15 cellular contexts compared by ENCODE assay signal in genomic region chr2:239463541-239464165, GRCh38.
DNase-seq lines count a peak whose midpoint lies in the region; ATAC-seq, FAIRE-seq and TF ChIP-seq lines count a peak whose summit lies in the region.
"Had no signal": no experiment of that assay in that cellular context is flagged by ENCODE, and none has a peak within 500 bp of the region (broad histone marks: within the 10 kb centered on the region; RNA-seq: fewer than 3 reads in every experiment).

No MANE protein-coding gene starts in this region.

- no peak for FAIRE-seq in kidney (lab: Jason Lieb, UNC)
- FAIRE-seq: endothelial cell of umbilical vein had no signal

- intact Hi-C loops in Panc1 (cut with micrococcal nuclease; ENCODE audit: unreplicated experiment), result no loop called here
- intact Hi-C loops in kidney (cut with DNase I), result no loop called here

- POLR2A ChIA-PET in Panc1 (lab: Charles Lee), result no interaction called here

- H3K27ac ChIP-seq in Panc1 (ENCODE audit: low read length) (no peak overlapping the region), kidney (ENCODE audit: low read depth in 2 of 2, low read length in 2 of 2) (no peak overlapping the region), temporal lobe (ENCODE audit: low read depth, low read length) (peak overlapping the region; percentile 31)
- H3K27ac ChIP-seq: suprapubic skin had no signal

- CTCF ChIA-PET in Panc1 (lab: Charles Lee), result no interaction called here

- peak; percentile 4 to 57 for DNase-seq in NOMO-1 (lab: John Stamatoyannopoulos, UW; ENCODE audit: unreplicated experiment in 2 of 2)
- DNase-seq in NOMO-1 treated with dmso at 0.1 percent for 144 hours (lab: John Stamatoyannopoulos, UW; ENCODE audit: unreplicated experiment), result no peak
- DNase-seq in Panc1 (ENCODE audit: low read depth, low spot score), result no peak
- DNase-seq in kidney, result peak; percentile 49
- DNase-seq in NCI-H510A (lab: John Stamatoyannopoulos, UW), result no peak
- DNase-seq in 8988T, result no peak
- DNase-seq: central memory CD4-positive, alpha-beta T cell; left colon; NCI-H446 treated with DMSO at 0.1 percent for 48 hours; RPMI8226 had no signal

- peak; percentile 35; the same call in 1 of the 2 replicates for ATAC-seq in Panc1
- no peak for ATAC-seq in SK-N-SH treated with all-trans-retinoic acid at 6 μM for 48 hours
- ATAC-seq: HCT116, left colon had no signal

- H3K9me3 ChIP-seq in Panc1 (ENCODE audit: control insufficient read depth, insufficient read depth, low read depth, low read length), result no peaks in the 10 kb centered on the region
- no peaks in the 10 kb centered on the region for H3K9me3 ChIP-seq in kidney (ENCODE audit: control insufficient read depth in 1 of 2, low read length in 2 of 2)
- H3K9me3 ChIP-seq: suprapubic skin had no signal

- no peaks in the 10 kb centered on the region; the same call in 1 of the 2 replicates for H3K27me3 ChIP-seq in Panc1 (ENCODE audit: control insufficient read depth, insufficient read depth, low read length)
- H3K27me3 ChIP-seq: suprapubic skin had no signal

- no peak overlapping the region for H3K9ac ChIP-seq in kidney (ENCODE audit: low read length in 2 of 2)

- H3K4me1 ChIP-seq in Panc1 (ENCODE audit: control insufficient read depth, insufficient read depth, low read length) (no peaks in the 10 kb centered on the region), kidney (ENCODE audit: control insufficient read depth in 1 of 2, insufficient read depth in 1 of 2, low read depth in 1 of 2, low read length in 2 of 2) (no peaks in the 10 kb centered on the region)

- BruUV-seq in Panc1 (replicated peaks; lab: Mats Ljungman, UMichigan), result no TSS peak

- H3K36me3 ChIP-seq in Panc1 (ENCODE audit: control insufficient read depth, insufficient read depth, low read length), result no peaks in the 10 kb centered on the region
- no peaks in the 10 kb centered on the region for H3K36me3 ChIP-seq in kidney (ENCODE audit: control insufficient read depth in 1 of 2, insufficient read depth in 2 of 2, low read length in 2 of 2)
- H3K36me3 ChIP-seq: suprapubic skin had no signal

- TF ChIP-seq CTCF in Panc1 (IDR thresholded peaks at IDR 0.05) (no peak), kidney (IDR thresholded peaks at IDR 0.05; ENCODE audit: borderline replicate concordance, extremely low read depth, insufficient read depth) (no peak)

- in situ Hi-C loops in Panc1 (cut with HindIII; ENCODE audit: low pct_unique_long_range_greater_than_20kb, low sequenced_read_pairs), result no loop called here

- H3K4me3 ChIP-seq in Panc1 (ENCODE audit: low read depth in 2 of 2, low read length in 2 of 2), result no peak overlapping the region
- no peak overlapping the region for H3K4me3 ChIP-seq in kidney (ENCODE audit: low read length in 2 of 2)
- H3K4me3 ChIP-seq: suprapubic skin had no signal

TF ChIP-seq in SK-N-SH treated with all-trans-retinoic acid at 6 μM for 48 hours, 23 proteins besides CTCF, POLR2A, EP300 and RAD21:
- TF ChIP-seq, protein P1, sequence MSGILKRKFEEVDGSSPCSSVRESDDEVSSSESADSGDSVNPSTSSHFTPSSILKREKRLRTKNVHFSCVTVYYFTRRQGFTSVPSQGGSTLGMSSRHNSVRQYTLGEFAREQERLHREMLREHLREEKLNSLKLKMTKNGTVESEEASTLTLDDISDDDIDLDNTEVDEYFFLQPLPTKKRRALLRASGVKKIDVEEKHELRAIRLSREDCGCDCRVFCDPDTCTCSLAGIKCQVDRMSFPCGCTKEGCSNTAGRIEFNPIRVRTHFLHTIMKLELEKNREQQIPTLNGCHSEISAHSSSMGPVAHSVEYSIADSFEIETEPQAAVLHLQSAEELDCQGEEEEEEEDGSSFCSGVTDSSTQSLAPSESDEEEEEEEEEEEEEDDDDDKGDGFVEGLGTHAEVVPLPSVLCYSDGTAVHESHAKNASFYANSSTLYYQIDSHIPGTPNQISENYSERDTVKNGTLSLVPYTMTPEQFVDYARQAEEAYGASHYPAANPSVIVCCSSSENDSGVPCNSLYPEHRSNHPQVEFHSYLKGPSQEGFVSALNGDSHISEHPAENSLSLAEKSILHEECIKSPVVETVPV (CRISPR knock-in tag; IDR thresholded peaks at IDR 0.05), result no peak
- TF ChIP-seq TCF4 (CRISPR knock-in tag; IDR thresholded peaks at IDR 0.05; ENCODE audit: borderline replicate concordance), result no peak
- TF ChIP-seq RARB (CRISPR knock-in tag; IDR thresholded peaks at IDR 0.05), result no peak
- no peak for TF ChIP-seq TOX (CRISPR knock-in tag; IDR thresholded peaks at IDR 0.05; ENCODE audit: borderline replicate concordance)
- no peak for TF ChIP-seq SNAI2 (CRISPR knock-in tag; IDR thresholded peaks at IDR 0.05)
- no peak for TF ChIP-seq ARNTL (CRISPR knock-in tag; IDR thresholded peaks at IDR 0.05; ENCODE audit: borderline replicate concordance, low read depth)
- TF ChIP-seq ISL1 (CRISPR knock-in tag; IDR thresholded peaks at IDR 0.05), result no peak
- TF ChIP-seq BACH2 (CRISPR knock-in tag; IDR thresholded peaks at IDR 0.05; ENCODE audit: borderline replicate concordance), result no peak
TF ChIP-seq in SK-N-SH treated with all-trans-retinoic acid at 6 μM for 48 hours: peak in this region for 0.

Comparison
In these comparisons a context has a peak if more than half of its experiments do, and no peak if none do; other contexts are left out.
1. DNase-seq: peak in NOMO-1 (2 of 2) and kidney (single experiment); none in NOMO-1 treated with dmso at 0.1 percent for 144 hours (single experiment), Panc1 (single experiment), NCI-H510A (single experiment) and 8988T (single experiment).